Comparison of ENCODE assay signal across 24 cellular contexts in genomic region chr9:76943071-76943470, GRCh38. TPM values are rescaled to one million over a fixed set of nuclear protein-coding genes. Genes with fewer than 3 reads are reported as not detected.
"Had no signal": no experiment of that assay in that cellular context is flagged by ENCODE, and none has a peak within 500 bp of the region (broad histone marks: within the 10 kb centered on the region; RNA-seq: fewer than 3 reads in every experiment).

No MANE protein-coding gene starts in this region.

- DNase-seq: activated B cell treated with CpG ODN at 0.5 μM for 24 hours; activated CD4-positive, alpha-beta T cell treated with anti-CD3 and anti-CD28 coated beads for 1 hour; activated CD4-positive, alpha-beta T cell treated with anti-CD3 and anti-CD28 coated beads, Interleukin-2, amount 10 ng/mL, durations not matched to agents 24 days and 14 days; activated CD4-positive, alpha-beta T cell treated with anti-CD3 and anti-CD28 coated beads, Interleukin-2, amount 50 U/mL, for 48 hours; activated CD8-positive, alpha-beta memory T cell treated with anti-CD3 and anti-CD28 coated beads, Interleukin-2, amount 10 ng/mL, durations not matched to agents 7 days and 5 days; activated effector memory CD4-positive, alpha-beta T cell treated with Interleukin-2 at 50 U/mL for 16 hours; activated naive CD4-positive, alpha-beta T cell; activated naive CD8-positive, alpha-beta T cell treated with anti-CD3 and anti-CD28 coated beads, Interleukin-2, amount 50 U/mL, for 24 hours; activated T-cell treated with anti-CD3 and anti-CD28 coated beads, Interleukin-2, amount 50 U/mL, for 24 hours; amniotic stem cell; body of pancreas; NCI-H1092; NCI-H1930; NCI-H2171; NCI-H2227 treated with DMSO at 0.1 percent for 48 hours; NCI-H446 treated with DMSO at 0.1 percent for 48 hours; NCI-H526 treated with DMSO at 0.1 percent for 48 hours; NCI-H82; T-cell; T-helper 2 cell; T1000 had no signal

- H3K9me3 ChIP-seq: ascending aorta, body of pancreas had no signal

- H3K4me3 ChIP-seq: ascending aorta, body of pancreas, SK-N-MC had no signal

- H3K36me3 ChIP-seq: ascending aorta had no signal

- H3K4me1 ChIP-seq: ascending aorta, body of pancreas had no signal

- ATAC-seq: activated CD8-positive, alpha-beta memory T cell treated with anti-CD3 and anti-CD28 coated beads, Interleukin-2, amount 10 ng/mL, durations not matched to agents 7 days and 5 days; activated naive CD8-positive, alpha-beta T cell treated with anti-CD3 and anti-CD28 coated beads, Interleukin-2, amount 50 U/mL, for 24 hours; body of pancreas; Right ventricle myocardium inferior; T-cell had no signal

RNA-seq across cellular contexts. Expression of gene PRUNE2, which starts 37.2 kb away (rescaled TPM):
- total RNA-seq: activated B cell treated with CpG ODN at 0.5 μM for 24 hours had no signal
